1 cellular context compared by ENCODE assay signal in the genomic region with DNA sequence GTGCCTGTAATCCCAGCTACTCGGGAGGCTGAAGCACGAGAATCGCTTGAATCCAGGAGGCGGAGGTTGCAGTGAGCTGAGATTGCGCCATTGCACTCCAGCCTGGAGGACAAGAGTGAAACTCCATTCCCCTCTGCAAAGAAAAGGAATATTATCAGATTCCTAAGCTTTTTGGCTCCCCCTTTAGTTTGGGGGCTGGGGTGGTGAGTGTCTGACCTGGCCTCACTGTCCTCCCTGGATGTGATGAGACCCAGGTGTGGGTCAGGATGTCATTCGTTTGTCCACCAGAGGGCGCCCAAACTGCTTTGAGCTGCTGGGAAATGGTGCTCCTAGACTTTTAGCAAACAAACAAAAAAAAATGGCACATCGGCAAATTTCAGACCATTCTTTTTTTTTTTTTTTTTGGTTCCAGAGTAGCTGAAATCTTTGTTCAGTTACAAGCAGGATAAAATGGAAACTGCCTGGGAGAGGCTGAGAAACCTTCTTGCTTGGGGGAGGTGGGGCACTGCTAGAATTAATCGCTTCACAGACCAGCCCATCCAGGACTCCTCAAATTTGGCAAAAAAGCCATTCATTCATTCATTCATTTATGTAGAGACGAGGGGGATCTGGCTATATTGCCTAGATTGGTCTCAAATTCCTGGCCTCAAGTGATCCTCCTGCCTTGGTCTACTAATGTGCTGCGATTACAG.
TF ChIP-seq lines count a peak whose summit lies in the region.

No MANE protein-coding gene starts in this region.

TF ChIP-seq in H1, 55 proteins besides CTCF, POLR2A, EP300 and RAD21 (continued from another document):
- TF ChIP-seq, protein P1, sequence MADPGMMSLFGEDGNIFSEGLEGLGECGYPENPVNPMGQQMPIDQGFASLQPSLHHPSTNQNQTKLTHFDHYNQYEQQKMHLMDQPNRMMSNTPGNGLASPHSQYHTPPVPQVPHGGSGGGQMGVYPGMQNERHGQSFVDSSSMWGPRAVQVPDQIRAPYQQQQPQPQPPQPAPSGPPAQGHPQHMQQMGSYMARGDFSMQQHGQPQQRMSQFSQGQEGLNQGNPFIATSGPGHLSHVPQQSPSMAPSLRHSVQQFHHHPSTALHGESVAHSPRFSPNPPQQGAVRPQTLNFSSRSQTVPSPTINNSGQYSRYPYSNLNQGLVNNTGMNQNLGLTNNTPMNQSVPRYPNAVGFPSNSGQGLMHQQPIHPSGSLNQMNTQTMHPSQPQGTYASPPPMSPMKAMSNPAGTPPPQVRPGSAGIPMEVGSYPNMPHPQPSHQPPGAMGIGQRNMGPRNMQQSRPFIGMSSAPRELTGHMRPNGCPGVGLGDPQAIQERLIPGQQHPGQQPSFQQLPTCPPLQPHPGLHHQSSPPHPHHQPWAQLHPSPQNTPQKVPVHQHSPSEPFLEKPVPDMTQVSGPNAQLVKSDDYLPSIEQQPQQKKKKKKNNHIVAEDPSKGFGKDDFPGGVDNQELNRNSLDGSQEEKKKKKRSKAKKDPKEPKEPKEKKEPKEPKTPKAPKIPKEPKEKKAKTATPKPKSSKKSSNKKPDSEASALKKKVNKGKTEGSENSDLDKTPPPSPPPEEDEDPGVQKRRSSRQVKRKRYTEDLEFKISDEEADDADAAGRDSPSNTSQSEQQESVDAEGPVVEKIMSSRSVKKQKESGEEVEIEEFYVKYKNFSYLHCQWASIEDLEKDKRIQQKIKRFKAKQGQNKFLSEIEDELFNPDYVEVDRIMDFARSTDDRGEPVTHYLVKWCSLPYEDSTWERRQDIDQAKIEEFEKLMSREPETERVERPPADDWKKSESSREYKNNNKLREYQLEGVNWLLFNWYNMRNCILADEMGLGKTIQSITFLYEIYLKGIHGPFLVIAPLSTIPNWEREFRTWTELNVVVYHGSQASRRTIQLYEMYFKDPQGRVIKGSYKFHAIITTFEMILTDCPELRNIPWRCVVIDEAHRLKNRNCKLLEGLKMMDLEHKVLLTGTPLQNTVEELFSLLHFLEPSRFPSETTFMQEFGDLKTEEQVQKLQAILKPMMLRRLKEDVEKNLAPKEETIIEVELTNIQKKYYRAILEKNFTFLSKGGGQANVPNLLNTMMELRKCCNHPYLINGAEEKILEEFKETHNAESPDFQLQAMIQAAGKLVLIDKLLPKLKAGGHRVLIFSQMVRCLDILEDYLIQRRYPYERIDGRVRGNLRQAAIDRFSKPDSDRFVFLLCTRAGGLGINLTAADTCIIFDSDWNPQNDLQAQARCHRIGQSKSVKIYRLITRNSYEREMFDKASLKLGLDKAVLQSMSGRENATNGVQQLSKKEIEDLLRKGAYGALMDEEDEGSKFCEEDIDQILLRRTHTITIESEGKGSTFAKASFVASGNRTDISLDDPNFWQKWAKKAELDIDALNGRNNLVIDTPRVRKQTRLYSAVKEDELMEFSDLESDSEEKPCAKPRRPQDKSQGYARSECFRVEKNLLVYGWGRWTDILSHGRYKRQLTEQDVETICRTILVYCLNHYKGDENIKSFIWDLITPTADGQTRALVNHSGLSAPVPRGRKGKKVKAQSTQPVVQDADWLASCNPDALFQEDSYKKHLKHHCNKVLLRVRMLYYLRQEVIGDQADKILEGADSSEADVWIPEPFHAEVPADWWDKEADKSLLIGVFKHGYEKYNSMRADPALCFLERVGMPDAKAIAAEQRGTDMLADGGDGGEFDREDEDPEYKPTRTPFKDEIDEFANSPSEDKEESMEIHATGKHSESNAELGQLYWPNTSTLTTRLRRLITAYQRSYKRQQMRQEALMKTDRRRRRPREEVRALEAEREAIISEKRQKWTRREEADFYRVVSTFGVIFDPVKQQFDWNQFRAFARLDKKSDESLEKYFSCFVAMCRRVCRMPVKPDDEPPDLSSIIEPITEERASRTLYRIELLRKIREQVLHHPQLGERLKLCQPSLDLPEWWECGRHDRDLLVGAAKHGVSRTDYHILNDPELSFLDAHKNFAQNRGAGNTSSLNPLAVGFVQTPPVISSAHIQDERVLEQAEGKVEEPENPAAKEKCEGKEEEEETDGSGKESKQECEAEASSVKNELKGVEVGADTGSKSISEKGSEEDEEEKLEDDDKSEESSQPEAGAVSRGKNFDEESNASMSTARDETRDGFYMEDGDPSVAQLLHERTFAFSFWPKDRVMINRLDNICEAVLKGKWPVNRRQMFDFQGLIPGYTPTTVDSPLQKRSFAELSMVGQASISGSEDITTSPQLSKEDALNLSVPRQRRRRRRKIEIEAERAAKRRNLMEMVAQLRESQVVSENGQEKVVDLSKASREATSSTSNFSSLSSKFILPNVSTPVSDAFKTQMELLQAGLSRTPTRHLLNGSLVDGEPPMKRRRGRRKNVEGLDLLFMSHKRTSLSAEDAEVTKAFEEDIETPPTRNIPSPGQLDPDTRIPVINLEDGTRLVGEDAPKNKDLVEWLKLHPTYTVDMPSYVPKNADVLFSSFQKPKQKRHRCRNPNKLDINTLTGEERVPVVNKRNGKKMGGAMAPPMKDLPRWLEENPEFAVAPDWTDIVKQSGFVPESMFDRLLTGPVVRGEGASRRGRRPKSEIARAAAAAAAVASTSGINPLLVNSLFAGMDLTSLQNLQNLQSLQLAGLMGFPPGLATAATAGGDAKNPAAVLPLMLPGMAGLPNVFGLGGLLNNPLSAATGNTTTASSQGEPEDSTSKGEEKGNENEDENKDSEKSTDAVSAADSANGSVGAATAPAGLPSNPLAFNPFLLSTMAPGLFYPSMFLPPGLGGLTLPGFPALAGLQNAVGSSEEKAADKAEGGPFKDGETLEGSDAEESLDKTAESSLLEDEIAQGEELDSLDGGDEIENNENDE (IDR thresholded peaks at IDR 0.05; ENCODE audit: insufficient replicate concordance, low read length) = no peak
- no peak for TF ChIP-seq GTF2F1 (IDR thresholded peaks at IDR 0.05; ENCODE audit: borderline replicate concordance, low read depth, low read length)
TF ChIP-seq in H1: peak in this region for 2.
